Comparison of ENCODE assay signal across 15 cellular contexts in genomic region chr14:89260898-89261297, GRCh38.
DNase-seq lines count a peak whose midpoint lies in the region; ATAC-seq and TF ChIP-seq lines count a peak whose summit lies in the region.
"Had no signal": no experiment of that assay in that cellular context is flagged by ENCODE, and none has a peak within 500 bp of the region (broad histone marks: within the 10 kb centered on the region; RNA-seq: fewer than 3 reads in every experiment).

No MANE protein-coding gene starts in this region.

- TF ChIP-seq POLR2A in spleen (IDR thresholded peaks at IDR 0.05), result no peak

- no TSS peak for BruUV-seq in PC-9 (replicated peaks; lab: Mats Ljungman, UMichigan)

- DNase-seq in G401 (ENCODE audit: low spot score) (peak; percentile 30), GM23338 (ENCODE audit: low spot score) (no peak), trophoblast cell (no peak), PC-9 (no peak), MV-4-11 (lab: John Stamatoyannopoulos, UW) (no peak), spleen (no peak)
- DNase-seq: DMS53, GOT3, HCEC 1CT, HFFc6 had no signal

- CTCF ChIA-PET in PC-9 (lab: Charles Lee), result no interaction called here

- H2BK12ac ChIP-seq in trophoblast cell (ENCODE audit: low read length), result no peak overlapping the region

- H4K20me1 ChIP-seq in GM23338 (replicated peaks; ENCODE audit: insufficient read depth) (peaks cover 55% of the 10 kb centered on the region), PC-9 (ENCODE audit: insufficient read depth) (no peaks in the 10 kb centered on the region)

- no CpG with 5 or more reads among the region's 1 CpG for WGBS in trophoblast cell (ENCODE audit: extremely low coverage, insufficient coverage, insufficient read length)
- WGBS in spleen, 5 donors, result 97 to 100% (median 99%) methylated on average over 1 of the region's 1 CpG

- H2BK5ac ChIP-seq in trophoblast cell (ENCODE audit: low read depth, low read length, poor library complexity), result no peak overlapping the region

- H3K9me2 ChIP-seq in GM23338 (ENCODE audit: insufficient read depth) (peaks cover 10% of the 10 kb centered on the region; the same call in 1 of the 2 replicates), PC-9 (ENCODE audit: insufficient read depth) (no peaks in the 10 kb centered on the region)

- no peak overlapping the region for H4K8ac ChIP-seq in trophoblast cell (ENCODE audit: low read depth, low read length)

- H3K9ac ChIP-seq in trophoblast cell (ENCODE audit: low read length), result no peak overlapping the region

- peak overlapping the region; percentile 65 for H3K4ac ChIP-seq in trophoblast cell (ENCODE audit: low read depth, low read length)

- peaks cover 11% of the 10 kb centered on the region for H3K4me1 ChIP-seq in GM23338 (ENCODE audit: insufficient read depth)
- H3K4me1 ChIP-seq in trophoblast cell (ENCODE audit: control insufficient read depth in 1 of 2, insufficient read depth in 2 of 2, low read length in 2 of 2), result peaks cover 8 to 10% of the 10 kb centered on the region in 2 experiments
- H3K4me1 ChIP-seq in PC-9 (replicated peaks; ENCODE audit: insufficient read depth), result no peaks in the 10 kb centered on the region
- H3K4me1 ChIP-seq in spleen, result peaks cover 0 to 39% (median 7%) of the 10 kb centered on the region in 6 donors

- no peak overlapping the region for H3K27ac Mint-ChIP-seq in GM23338
- H3K27ac Mint-ChIP-seq in dendritic cell treated with granulocyte-macrophage colony-stimulating factor and Interleukin-4, amounts not matched to agents 40 ng/mL and 50 ng/mL, for 4 days, result peak overlapping the region; percentile 27
- H3K27ac Mint-ChIP-seq: HFFc6 had no signal

- H2BK120ac ChIP-seq in trophoblast cell (ENCODE audit: insufficient read depth, low read length, poor library complexity), result no peak overlapping the region

- H3K9me3 ChIP-seq in trophoblast cell (ENCODE audit: insufficient read depth, low read depth, low read length) (peaks cover 2% of the 10 kb centered on the region), PC-9 (ENCODE audit: insufficient read depth, low read depth) (no peaks in the 10 kb centered on the region), spleen (no peaks in the 10 kb centered on the region)

- in situ Hi-C loops in G401 (cut with HindIII; ENCODE audit: low sequenced_read_pairs), result no loop called here

- H3F3A ChIP-seq in GM23338 (replicated peaks; ENCODE audit: low read depth), result 0 out of 2 replicates have a peak, but pooled peaks cover 4% of the 10 kb centered on the region
- no peaks in the 10 kb centered on the region for H3F3A ChIP-seq in PC-9 (ENCODE audit: insufficient read depth, low read depth)

- H3K18ac ChIP-seq in trophoblast cell (ENCODE audit: low read length), result peak overlapping the region; percentile 83

- TF ChIP-seq CTCF in GM23338 (conservative IDR thresholded peaks at IDR 0.05; ENCODE audit: low read depth in 2 of 2) (no peak), PC-9 (conservative IDR thresholded peaks at IDR 0.05) (no peak), spleen (IDR thresholded peaks at IDR 0.05 in 8 of 11, conservative IDR thresholded peaks at IDR 0.05 in 3 of 11) (no peak)

- H3K9me3 Mint-ChIP-seq in GM23338, result no peaks in the 10 kb centered on the region
- H3K9me3 Mint-ChIP-seq in dendritic cell treated with granulocyte-macrophage colony-stimulating factor and Interleukin-4, amounts not matched to agents 40 ng/mL and 50 ng/mL, for 4 days, result no peaks in the 10 kb centered on the region
- H3K9me3 Mint-ChIP-seq: HFFc6 had no signal

- intact Hi-C loops in dendritic cell treated with granulocyte-macrophage colony-stimulating factor and Interleukin-4, amounts not matched to agents 40 ng/mL and 50 ng/mL, for 4 days (cut with micrococcal nuclease), result no loop called here
- intact Hi-C loops in PC-9 (cut with micrococcal nuclease; ENCODE audit: unreplicated experiment) (no loop called here), spleen (cut with DNase I; ENCODE audit: low total_unique reads) (no loop called here)

- H2AFZ ChIP-seq in GM23338 (no peak overlapping the region), trophoblast cell (ENCODE audit: insufficient read depth, low read length, poor library complexity) (peak overlapping the region; percentile 39), PC-9 (no peak overlapping the region)

- H3K4me3 ChIP-seq in GM23338 (no peak overlapping the region), trophoblast cell (ENCODE audit: low read depth, low read length) (no peak overlapping the region), PC-9 (no peak overlapping the region), spleen (no peak overlapping the region)
- H3K4me3 ChIP-seq: GM12878, K562 had no signal

- H3K4me2 ChIP-seq in GM23338 (no peak overlapping the region), trophoblast cell (ENCODE audit: low read length) (no peak overlapping the region), PC-9 (no peak overlapping the region)

- H2AK5ac ChIP-seq in trophoblast cell (ENCODE audit: low read length), result no peak overlapping the region

- H4K12ac ChIP-seq in trophoblast cell (ENCODE audit: low read depth, low read length), result no peak overlapping the region

- no peak overlapping the region for H3K23ac ChIP-seq in trophoblast cell (ENCODE audit: low read length)

- peak overlapping the region; percentile 67; the same call in 1 of the 2 replicates for H3K27ac ChIP-seq in GM23338 (ENCODE audit: low read depth)
- no peak overlapping the region for H3K27ac ChIP-seq in trophoblast cell (ENCODE audit: low read depth, low read length)
- no peak overlapping the region for H3K27ac ChIP-seq in PC-9
- H3K27ac ChIP-seq in spleen, result no peak overlapping the region
- H3K27ac ChIP-seq: HL-60 had no signal

- no peak overlapping the region for H3K4me3 Mint-ChIP-seq in GM23338
- H3K4me3 Mint-ChIP-seq in dendritic cell treated with granulocyte-macrophage colony-stimulating factor and Interleukin-4, amounts not matched to agents 40 ng/mL and 50 ng/mL, for 4 days, result no peak overlapping the region
- H3K4me3 Mint-ChIP-seq: CD14-positive monocyte, HFFc6 had no signal

- H3K27me3 ChIP-seq in GM23338 (ENCODE audit: insufficient read depth) (no peaks in the 10 kb centered on the region), trophoblast cell (ENCODE audit: insufficient read depth, low read length) (no peaks in the 10 kb centered on the region), PC-9 (ENCODE audit: insufficient read depth, low read depth) (peaks cover 28% of the 10 kb centered on the region; the same call in 1 of the 2 replicates), spleen (replicated peaks in 1 of 7) (no peaks in the 10 kb centered on the region)

- no peaks in the 10 kb centered on the region for H3K27me3 Mint-ChIP-seq in GM23338 (ENCODE audit: insufficient read depth, low read depth, poor library complexity)
- H3K27me3 Mint-ChIP-seq in dendritic cell treated with granulocyte-macrophage colony-stimulating factor and Interleukin-4, amounts not matched to agents 40 ng/mL and 50 ng/mL, for 4 days, result no peaks in the 10 kb centered on the region

- H3K36me3 Mint-ChIP-seq in GM23338 (ENCODE audit: low read depth), result peaks cover 39% of the 10 kb centered on the region
- H3K36me3 Mint-ChIP-seq in dendritic cell treated with granulocyte-macrophage colony-stimulating factor and Interleukin-4, amounts not matched to agents 40 ng/mL and 50 ng/mL, for 4 days (ENCODE audit: low read depth), result peaks cover 42% of the 10 kb centered on the region

- H3K14ac ChIP-seq in trophoblast cell (ENCODE audit: low read length), result no peak overlapping the region

- H4K91ac ChIP-seq in trophoblast cell (ENCODE audit: low read depth, low read length), result no peak overlapping the region

- POLR2A ChIA-PET in PC-9 (lab: Charles Lee; ENCODE audit: unreplicated experiment), result no interaction called here

- H3K36me3 ChIP-seq in GM23338 (ENCODE audit: insufficient read depth) (no peaks in the 10 kb centered on the region), trophoblast cell (ENCODE audit: control insufficient read depth in 1 of 2, insufficient read depth in 2 of 2, low read length in 2 of 2) (peaks cover 0 to 5% of the 10 kb centered on the region in 2 experiments), PC-9 (ENCODE audit: low read depth) (no peaks in the 10 kb centered on the region), spleen (peaks cover 0 to 25% (median 0%) of the 10 kb centered on the region in 6 donors)

- H3K79me2 ChIP-seq in GM23338 (replicated peaks; ENCODE audit: insufficient read depth), result peaks cover 100% of the 10 kb centered on the region
- H3K79me2 ChIP-seq in trophoblast cell (ENCODE audit: control insufficient read depth, insufficient read depth, low read length, poor library complexity), result peaks cover 2% of the 10 kb centered on the region
- no peaks in the 10 kb centered on the region for H3K79me2 ChIP-seq in PC-9 (ENCODE audit: low read depth)

- peaks cover 39% of the 10 kb centered on the region for H3K4me1 Mint-ChIP-seq in GM23338
- peaks cover 35% of the 10 kb centered on the region for H3K4me1 Mint-ChIP-seq in dendritic cell treated with granulocyte-macrophage colony-stimulating factor and Interleukin-4, amounts not matched to agents 40 ng/mL and 50 ng/mL, for 4 days (ENCODE audit: low read depth)

- peaks cover 2% of the 10 kb centered on the region for H3K79me1 ChIP-seq in trophoblast cell (ENCODE audit: low read length)

- no peak for ATAC-seq in GM23338
- ATAC-seq: GM12878, K562 had no signal

TF ChIP-seq in GM23338, 12 proteins besides CTCF, POLR2A, EP300 and RAD21 (continues in another document):
- TF ChIP-seq EZH2 (IDR thresholded peaks at IDR 0.05; ENCODE audit: low read depth, unreplicated experiment), result no peak
